In the genomic region with DNA sequence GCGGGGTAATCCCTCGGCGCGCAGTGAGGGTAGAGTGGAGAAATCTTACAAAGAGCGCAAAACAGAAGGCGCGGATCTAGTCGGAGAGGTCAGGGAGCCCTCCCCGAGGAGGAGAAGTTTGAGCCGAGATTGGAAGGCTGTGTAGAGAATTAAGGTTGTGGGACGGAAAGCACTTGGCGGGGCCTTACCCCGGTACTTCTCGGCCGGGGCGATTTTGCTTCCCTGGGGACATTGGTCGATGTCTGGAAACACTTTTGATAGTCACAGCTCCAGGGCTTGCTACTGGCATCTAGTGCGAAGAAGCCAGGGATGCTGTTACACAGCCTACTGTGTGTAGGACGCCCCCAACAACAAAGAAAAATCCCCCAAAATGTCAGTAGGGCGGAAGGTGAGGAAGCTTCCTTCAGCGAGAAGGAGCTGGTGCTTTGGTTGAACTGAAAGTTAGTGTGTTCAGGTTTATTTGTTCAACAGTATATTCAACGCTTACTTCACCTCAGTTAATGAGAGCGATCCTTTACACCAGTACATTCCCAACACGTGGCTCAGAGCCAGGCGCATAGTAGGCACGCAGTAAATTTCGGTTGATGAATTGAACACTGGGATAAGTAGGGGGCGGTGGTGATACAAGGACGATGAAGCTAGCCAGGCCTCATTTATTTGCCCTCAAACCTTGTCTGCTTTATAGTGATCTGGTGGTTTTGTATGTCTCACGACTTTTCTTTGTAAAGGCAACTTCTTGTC, we compare ENCODE assay signal across 8 cellular contexts. TPM values are rescaled to one million over a fixed set of nuclear protein-coding genes. Genes with fewer than 3 reads are reported as not detected.
DNase-seq lines count a peak whose midpoint lies in the region; ATAC-seq lines count a peak whose summit lies in the region.

No MANE protein-coding gene starts in this region.

- ATAC-seq in HG03064 (IDR thresholded peaks at IDR 0.05; ENCODE audit: low read depth, unreplicated experiment) (peak; percentile 13), T-helper 17 cell (no peak), GM19023 (IDR thresholded peaks at IDR 0.05; ENCODE audit: unreplicated experiment) (no peak)
- no peak for ATAC-seq in naive thymus-derived CD4-positive, alpha-beta T cell

- H3K9me3 ChIP-seq in T-helper 17 cell (ENCODE audit: control insufficient read depth, low read length, poor library complexity, severe bottlenecking) = no peaks in the 10 kb centered on the region
- no peaks in the 10 kb centered on the region for H3K9me3 ChIP-seq in naive thymus-derived CD4-positive, alpha-beta T cell (ENCODE audit: control insufficient read depth in 2 of 3, low read length in 3 of 3)

- POLR2A ChIA-PET in naive thymus-derived CD4-positive, alpha-beta T cell (lab: Charles Lee) = interaction anchor here (0.6 to 3.7 kb wide), 19 partner anchors 9 to 237 kb away, joined by 3 to 45 read pairs (median 5); a partner anchor contains a TSS

- no peaks in the 10 kb centered on the region for H3K36me3 Mint-ChIP-seq in T-helper 17 cell (ENCODE audit: low read depth)
- H3K36me3 Mint-ChIP-seq in naive thymus-derived CD4-positive, alpha-beta T cell = peaks cover 0 to 6% (median 4%) of the 10 kb centered on the region in 5 donors

- H3K4me1 Mint-ChIP-seq in T-helper 17 cell = peaks cover 29% of the 10 kb centered on the region
- peaks cover 26 to 42% (median 39%) of the 10 kb centered on the region in 7 donors for H3K4me1 Mint-ChIP-seq in naive thymus-derived CD4-positive, alpha-beta T cell

- peak overlapping the region; percentile 97 for H3K27ac Mint-ChIP-seq in T-helper 17 cell
- H3K27ac Mint-ChIP-seq in naive thymus-derived CD4-positive, alpha-beta T cell = peak overlapping the region; percentile 87 to 99 (median 96)

- intact Hi-C loops in naive thymus-derived CD4-positive, alpha-beta T cell (cut with micrococcal nuclease) = loop anchor here (1.0 to 10.0 kb wide), 18 partner anchors 32 to 238 kb away; a partner anchor contains a TSS

- CTCF ChIA-PET in naive thymus-derived CD4-positive, alpha-beta T cell (lab: Charles Lee) = interaction anchor here (0.5 to 5.3 kb wide), 26 partner anchors 9 to 1591 kb away, joined by 3 to 38 read pairs (median 4); a partner anchor contains a TSS

- peaks cover 0 to 8% (median 0%) of the 10 kb centered on the region in 3 experiments for H3K36me3 ChIP-seq in naive thymus-derived CD4-positive, alpha-beta T cell (ENCODE audit: control insufficient read depth in 2 of 3, insufficient read depth in 3 of 3, low read length in 3 of 3)

- peak overlapping the region; percentile 100 for H3K4me3 Mint-ChIP-seq in T-helper 17 cell
- H3K4me3 Mint-ChIP-seq in naive thymus-derived CD4-positive, alpha-beta T cell = peak overlapping the region; percentile 89 to 99 (median 99)

- peak overlapping the region; percentile 91 for H3K4me3 ChIP-seq in naive thymus-derived CD4-positive, alpha-beta T cell (ENCODE audit: low read length)

- H3K27me3 Mint-ChIP-seq in T-helper 17 cell = no peaks in the 10 kb centered on the region
- H3K27me3 Mint-ChIP-seq in naive thymus-derived CD4-positive, alpha-beta T cell = peaks cover 0 to 8% (median 0%) of the 10 kb centered on the region in 5 donors

- peak overlapping the region; percentile 57 for H3K27ac ChIP-seq in epithelial cell of prostate
- peak overlapping the region; percentile 93 for H3K27ac ChIP-seq in naive thymus-derived CD4-positive, alpha-beta T cell (ENCODE audit: low read depth, low read length)

- H3K4me1 ChIP-seq in naive thymus-derived CD4-positive, alpha-beta T cell (ENCODE audit: control insufficient read depth in 2 of 2, insufficient read depth in 2 of 2, low read length in 2 of 2) = peaks cover 4 to 13% of the 10 kb centered on the region in 2 donors

- H3K9me3 Mint-ChIP-seq in naive thymus-derived CD4-positive, alpha-beta T cell = no peaks in the 10 kb centered on the region

- no peaks in the 10 kb centered on the region for H3K27me3 ChIP-seq in naive thymus-derived CD4-positive, alpha-beta T cell (ENCODE audit: control insufficient read depth in 2 of 2, insufficient read depth in 2 of 2, low read length in 2 of 2)

- peak; percentile 17 for DNase-seq in SIG-M5 treated with dmso at 0.1 percent for 504 hours (lab: John Stamatoyannopoulos, UW; ENCODE audit: unreplicated experiment)
- no peak for DNase-seq in SIG-M5 (lab: John Stamatoyannopoulos, UW)
- DNase-seq in T-helper 17 cell = peak in 2 of 3 donors; percentile 10 to 12
- DNase-seq in epithelial cell of prostate (ENCODE audit: low read depth, low spot score) = no peak
- peak in 5 of 9 donors; percentile 14 to 31 (median 24) for DNase-seq in naive thymus-derived CD4-positive, alpha-beta T cell
- no peak for DNase-seq in ureter (ENCODE audit: low spot score)

RNA-seq across cellular contexts. Expression of a gene that starts 0.8 kb away (rescaled TPM):
- total RNA-seq in T-helper 17 cell (10 to 100 TPM; 12.5 to 14.3 TPM), ureter (13.1 TPM)
- total RNA-seq in naive thymus-derived CD4-positive, alpha-beta T cell = 10 to 100 TPM; 12.1 to 34.8 (median 20.7) TPM
- polyA plus RNA-seq in naive thymus-derived CD4-positive, alpha-beta T cell = 10 to 100 TPM in 1 of 2 donors, 1 to 10 TPM in 1; 5.4 to 12.1 TPM

RNA-seq across cellular contexts. Expression of a gene that starts 44.4 kb away (rescaled TPM):
- total RNA-seq in T-helper 17 cell (not detected), ureter (not detected)
- total RNA-seq in naive thymus-derived CD4-positive, alpha-beta T cell = not detected
- polyA plus RNA-seq in naive thymus-derived CD4-positive, alpha-beta T cell = not detected

RNA-seq across cellular contexts. Expression of a gene that starts 45.1 kb away (rescaled TPM):
- total RNA-seq in T-helper 17 cell = 100 to 1,000 TPM; 361 to 435 TPM
- total RNA-seq in naive thymus-derived CD4-positive, alpha-beta T cell = 100 to 1,000 TPM; 156 to 636 (median 224) TPM
- 100 to 1,000 TPM; 569 to 630 TPM for polyA plus RNA-seq in naive thymus-derived CD4-positive, alpha-beta T cell
- total RNA-seq in ureter = 145 TPM

RNA-seq across cellular contexts. Expression of a gene that starts 57.5 kb away (rescaled TPM):
- total RNA-seq in T-helper 17 cell (1 to 10 TPM; 3.8 to 5.4 TPM), ureter (40.6 TPM)
- 1 to 10 TPM; 2.4 to 7.5 (median 4.6) TPM for total RNA-seq in naive thymus-derived CD4-positive, alpha-beta T cell
- 1 to 10 TPM in 1 of 2 donors, under 1 TPM in 1; 0.63 to 1.4 TPM for polyA plus RNA-seq in naive thymus-derived CD4-positive, alpha-beta T cell

Comparison
In these comparisons a context has a peak if more than half of its experiments do, and no peak if none do; other contexts are left out.
1. DNase-seq: peak in SIG-M5 treated with dmso at 0.1 percent for 504 hours (single experiment), T-helper 17 cell (2 of 3) and naive thymus-derived CD4-positive, alpha-beta T cell (5 of 9); none in SIG-M5 (single experiment), epithelial cell of prostate (single experiment) and ureter (single experiment).